ENCODE assay signal across 8 cellular contexts in the genomic region with DNA sequence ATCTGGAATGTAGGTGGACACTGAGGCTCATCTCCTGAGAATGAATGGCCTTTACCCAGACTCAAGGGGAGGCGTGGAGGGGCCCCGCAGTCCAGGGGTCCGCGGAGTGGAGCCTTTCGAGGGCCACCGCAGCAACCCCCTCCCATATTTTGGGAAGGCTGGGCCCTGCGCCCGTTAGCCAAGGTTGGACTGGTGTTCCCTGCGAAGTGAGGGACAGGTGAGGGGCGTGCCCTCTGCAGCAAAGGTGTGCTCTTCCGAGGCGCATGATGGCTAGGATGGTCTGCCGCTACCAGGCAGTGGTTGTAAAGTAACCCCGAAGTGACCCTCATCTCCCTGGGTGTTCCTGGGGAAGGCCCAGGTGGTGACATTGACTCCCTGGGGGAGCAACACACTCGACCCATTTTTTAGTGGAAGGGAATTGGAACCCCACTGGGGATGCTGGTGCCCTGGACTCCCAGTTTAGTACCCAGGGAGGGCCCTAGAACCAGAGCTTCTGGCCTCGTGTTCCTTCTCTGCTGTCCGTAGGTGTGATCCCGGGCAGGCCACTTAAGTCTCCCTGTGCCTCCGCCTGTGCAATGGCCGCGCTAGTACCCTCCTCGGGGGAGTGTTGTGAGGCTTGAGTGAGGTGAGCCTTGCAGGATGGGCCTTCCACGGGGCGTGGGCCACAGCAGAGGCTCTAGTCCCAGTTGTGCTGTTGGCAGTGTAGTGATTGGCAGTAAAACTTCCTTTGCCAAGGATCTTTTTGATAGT. TPM values are rescaled to one million over a fixed set of nuclear protein-coding genes. Genes with fewer than 3 reads are reported as not detected.
DNase-seq lines count a peak whose midpoint lies in the region; ATAC-seq and TF ChIP-seq lines count a peak whose summit lies in the region.

No MANE protein-coding gene starts in this region.

- peak overlapping the region; percentile 73 for H3K4me3 Mint-ChIP-seq in endodermal cell
- peak overlapping the region; percentile 66 to 79 (median 75) for H3K4me3 Mint-ChIP-seq in nephron

- no peaks in the 10 kb centered on the region for H3K4me1 ChIP-seq in MM.1S (ENCODE audit: low read length)
- no peaks in the 10 kb centered on the region for H3K4me1 ChIP-seq in endodermal cell (ENCODE audit: control insufficient read depth, insufficient read depth, low read length)

- no peaks in the 10 kb centered on the region for H4K20me1 ChIP-seq in MM.1S (ENCODE audit: insufficient read depth, low read length)

- no peaks in the 10 kb centered on the region for H3K79me2 ChIP-seq in MM.1S (ENCODE audit: low read length)

- TF ChIP-seq CTCF in AG09309 (IDR thresholded peaks at IDR 0.05; ENCODE audit: control insufficient read depth, insufficient read depth, low read depth, low read length, missing control alignments) (no peak), MM.1S (IDR thresholded peaks at IDR 0.05; ENCODE audit: low read length) (no peak), endodermal cell (conservative IDR thresholded peaks at IDR 0.05) (no peak), nephron (IDR thresholded peaks at IDR 0.05; ENCODE audit: unreplicated experiment in 3 of 3) (no peak)

- H3K9me3 Mint-ChIP-seq in endodermal cell, result no peaks in the 10 kb centered on the region
- no peaks in the 10 kb centered on the region for H3K9me3 Mint-ChIP-seq in nephron

- H3K36me3 ChIP-seq in MM.1S (replicated peaks; ENCODE audit: insufficient read depth, low read length) (no peaks in the 10 kb centered on the region), endodermal cell (ENCODE audit: control insufficient read depth, insufficient read depth, low read length) (peaks cover 19% of the 10 kb centered on the region)

- H3K27me3 Mint-ChIP-seq in endodermal cell (ENCODE audit: insufficient read depth) (peaks cover 34% of the 10 kb centered on the region), nephron (ENCODE audit: low read depth) (peaks cover 43% of the 10 kb centered on the region)

- H3K9ac ChIP-seq in MM.1S (ENCODE audit: low read length), result peak overlapping the region; percentile 40; the same call in 1 of the 2 replicates
- peak overlapping the region; percentile 85 for H3K9ac ChIP-seq in endodermal cell (ENCODE audit: extremely low read depth, low read length, poor library complexity, severe bottlenecking)

- H3K27ac Mint-ChIP-seq in endodermal cell, result peak overlapping the region; percentile 70
- no peak overlapping the region for H3K27ac Mint-ChIP-seq in nephron

- 54 to 57% methylated on average over 24 of the region's 24 CpGs for WGBS in endodermal cell (ENCODE audit: insufficient coverage in 1 of 2, insufficient read length in 1 of 2), 2 experiments

- H3K4me3 ChIP-seq in AG09309 (ENCODE audit: control insufficient read depth, low read depth, low read length) (peak overlapping the region; percentile 14), MM.1S (ENCODE audit: low read length) (peak overlapping the region; percentile 73), endodermal cell (ENCODE audit: low read length) (peak overlapping the region; percentile 93)

- peak overlapping the region; percentile 88 for H3K4me2 ChIP-seq in MM.1S (ENCODE audit: low read depth, low read length)

- H3K4me1 Mint-ChIP-seq in endodermal cell (peaks cover 5% of the 10 kb centered on the region), nephron (no peaks in the 10 kb centered on the region)

- no peaks in the 10 kb centered on the region for H3K9me3 ChIP-seq in MM.1S (replicated peaks; ENCODE audit: insufficient read depth, low read length)
- H3K9me3 ChIP-seq in endodermal cell (ENCODE audit: control insufficient read depth, low read length), result no peaks in the 10 kb centered on the region

- ATAC-seq in GM19324 (IDR thresholded peaks at IDR 0.05; ENCODE audit: low FRiP score, unreplicated experiment) (no peak), GM21515 (IDR thresholded peaks at IDR 0.05; ENCODE audit: unreplicated experiment) (no peak)

- H3K9me2 ChIP-seq in MM.1S (replicated peaks; ENCODE audit: insufficient read depth, low read length), result no peaks in the 10 kb centered on the region

- H2AFZ ChIP-seq in MM.1S (ENCODE audit: low read length), result peak overlapping the region; percentile 85

- H3K27me3 ChIP-seq in MM.1S (replicated peaks; ENCODE audit: insufficient read depth, low read length), result peaks cover 29% of the 10 kb centered on the region
- peaks cover 28% of the 10 kb centered on the region for H3K27me3 ChIP-seq in endodermal cell (ENCODE audit: control insufficient read depth, insufficient read depth, low read length, poor library complexity, severe bottlenecking)

- H3K27ac ChIP-seq in MM.1S (ENCODE audit: low read length) (no peak overlapping the region), endodermal cell (ENCODE audit: low read depth, low read length) (no peak overlapping the region)

- H3F3A ChIP-seq in MM.1S (ENCODE audit: insufficient read depth, low read length), result no peaks in the 10 kb centered on the region

- DNase-seq in AG09309 (ENCODE audit: low read depth) (no peak), MM.1S (no peak), endodermal cell (peak; percentile 43), NCI-H1105 treated with DMSO at 0.1 percent for 48 hours (lab: John Stamatoyannopoulos, UW) (no peak), cortex of kidney (lab: John Stamatoyannopoulos, UW) (no peak)

- H3K36me3 Mint-ChIP-seq in endodermal cell (ENCODE audit: low read depth) (peaks cover 24% of the 10 kb centered on the region), nephron (ENCODE audit: low read depth) (peaks cover 9% of the 10 kb centered on the region)

RNA-seq across cellular contexts. Expression of gene FAM241B, which starts 0.8 kb away (rescaled TPM):
- total RNA-seq in endodermal cell, result 10 to 100 TPM; 27.1 to 42.0 TPM
- polyA plus RNA-seq in endodermal cell (2013, experiment 1 of 2), result 12.0 TPM
- polyA plus RNA-seq in endodermal cell (2013, experiment 2 of 2), result 10.8 TPM

RNA-seq across cellular contexts. Expression of gene NEUROG3, which starts 57.6 kb away (rescaled TPM):
- total RNA-seq in endodermal cell, result not detected
- polyA plus RNA-seq in endodermal cell (2013, experiment 1 of 2), result not detected
- polyA plus RNA-seq in endodermal cell (2013, experiment 2 of 2), result 0.25 TPM

Comparison
In these comparisons a context has a peak if more than half of its experiments do, and no peak if none do; other contexts are left out.
1. H3K4me3 ChIP-seq: peak in every context shown above with its lines; median percentile 93 in endodermal cell; 73 in MM.1S; 14 in AG09309.